8 cellular contexts compared by ENCODE assay signal in genomic region chr17:70144260-70144846, GRCh38. TPM values are rescaled to one million over a fixed set of nuclear protein-coding genes. Genes with fewer than 3 reads are reported as not detected.
DNase-seq lines count a peak whose midpoint lies in the region; ATAC-seq, FAIRE-seq and TF ChIP-seq lines count a peak whose summit lies in the region.

No MANE protein-coding gene starts in this region.

- H3K27ac Mint-ChIP-seq in T-helper 17 cell = no peak overlapping the region

- H3K27me3 ChIP-seq in left ventricle myocardium inferior (ENCODE audit: low read depth) (no peaks in the 10 kb centered on the region), RWPE2 (ENCODE audit: insufficient read depth, poor library complexity, severe bottlenecking) (no peaks in the 10 kb centered on the region)

- TF ChIP-seq CTCF in left ventricle myocardium inferior (IDR thresholded peaks at IDR 0.05; ENCODE audit: borderline replicate concordance) = peak; percentile 77
- peak; percentile 87 for TF ChIP-seq CTCF in RWPE2 (IDR thresholded peaks at IDR 0.05; ENCODE audit: poor library complexity, severe bottlenecking)

- H3K36me3 ChIP-seq in left ventricle myocardium inferior (no peaks in the 10 kb centered on the region), RWPE2 (ENCODE audit: low read depth) (no peaks in the 10 kb centered on the region)

- ATAC-seq in left cardiac atrium = no peak
- no peak for ATAC-seq in RWPE2 (ENCODE audit: low read depth)
- ATAC-seq in T-helper 17 cell = no peak
- no peak for ATAC-seq in HG03196 (IDR thresholded peaks at IDR 0.05; ENCODE audit: unreplicated experiment)

- H3K4me1 ChIP-seq in left ventricle myocardium inferior (no peaks in the 10 kb centered on the region), RWPE2 (ENCODE audit: insufficient read depth, poor library complexity, severe bottlenecking) (no peaks in the 10 kb centered on the region)

- CTCF ChIA-PET in HEK293T (lab: Yijun Ruan, JAX) = interaction anchor here (0.7 to 1.4 kb wide), 4 partner anchors 21 to 537 kb away, joined by 3 to 5 read pairs (median 4); no protein-coding TSS in a partner anchor

- H3K9me3 ChIP-seq in left ventricle myocardium inferior (replicated peaks) (no peaks in the 10 kb centered on the region), RWPE2 (ENCODE audit: severe bottlenecking) (no peaks in the 10 kb centered on the region), T-helper 17 cell (ENCODE audit: control insufficient read depth, low read length, poor library complexity, severe bottlenecking) (no peaks in the 10 kb centered on the region)

- H3K27ac ChIP-seq in left ventricle myocardium inferior (replicated peaks) (no peak overlapping the region), RWPE2 (ENCODE audit: poor library complexity, severe bottlenecking) (no peak overlapping the region)

- intact Hi-C loops in left ventricle myocardium inferior (cut with micrococcal nuclease) = loop anchor here (10.0 kb wide), 2 partner anchors 540 to 570 kb away; no protein-coding TSS in a partner anchor
- intact Hi-C loops in left cardiac atrium (cut with DNase I) = loop anchor here (2.0 to 10.0 kb wide), 3 partner anchors 538 to 576 kb away; no protein-coding TSS in a partner anchor

- H3K27me3 Mint-ChIP-seq in T-helper 17 cell = peaks cover 37% of the 10 kb centered on the region

- no peak overlapping the region for H3K4me3 Mint-ChIP-seq in T-helper 17 cell

- H3K4me3 ChIP-seq in left ventricle myocardium inferior (no peak overlapping the region), RWPE2 (ENCODE audit: severe bottlenecking) (no peak overlapping the region)

- peaks cover 3% of the 10 kb centered on the region for H3K4me1 Mint-ChIP-seq in T-helper 17 cell

- H3K36me3 Mint-ChIP-seq in T-helper 17 cell (ENCODE audit: low read depth) = no peaks in the 10 kb centered on the region

- peak; percentile 59 for FAIRE-seq in urothelium cell line (lab: Jason Lieb, UNC)

- DNase-seq in left ventricle myocardium inferior (no peak), left cardiac atrium (no peak), RWPE2 (ENCODE audit: low spot score) (no peak), glomerular visceral epithelial cell (ENCODE audit: extremely low spot score) (peak; percentile 20), urothelium cell line (ENCODE audit: low spot score) (peak; percentile 35), HEK293T (ENCODE audit: extremely low spot score) (no peak), T-helper 17 cell (no peak)

- POLR2A ChIA-PET in HEK293T (lab: Yijun Ruan, JAX) = no interaction called here

TF ChIP-seq in HEK293T, 16 proteins besides CTCF, POLR2A, EP300 and RAD21:
- TF ChIP-seq LEF1 (IDR thresholded peaks at IDR 0.05; ENCODE audit: borderline replicate concordance) (no peak), HDGF (IDR thresholded peaks at IDR 0.05; ENCODE audit: borderline replicate concordance) (no peak), CTBP1 (IDR thresholded peaks at IDR 0.05; ENCODE audit: borderline replicate concordance) (no peak), FOXA1 (IDR thresholded peaks at IDR 0.05) (no peak), ZNF384 (IDR thresholded peaks at IDR 0.05) (no peak), ARNT (IDR thresholded peaks at IDR 0.05) (no peak), SUZ12 (IDR thresholded peaks at IDR 0.05) (no peak), TARDBP (IDR thresholded peaks at IDR 0.05) (no peak), L3MBTL2 (conservative IDR thresholded peaks at IDR 0.05) (no peak), FOXM1 (IDR thresholded peaks at IDR 0.05; ENCODE audit: borderline replicate concordance) (no peak), BHLHE40 (IDR thresholded peaks at IDR 0.05; ENCODE audit: borderline replicate concordance) (no peak)
- TF ChIP-seq, protein P1, sequence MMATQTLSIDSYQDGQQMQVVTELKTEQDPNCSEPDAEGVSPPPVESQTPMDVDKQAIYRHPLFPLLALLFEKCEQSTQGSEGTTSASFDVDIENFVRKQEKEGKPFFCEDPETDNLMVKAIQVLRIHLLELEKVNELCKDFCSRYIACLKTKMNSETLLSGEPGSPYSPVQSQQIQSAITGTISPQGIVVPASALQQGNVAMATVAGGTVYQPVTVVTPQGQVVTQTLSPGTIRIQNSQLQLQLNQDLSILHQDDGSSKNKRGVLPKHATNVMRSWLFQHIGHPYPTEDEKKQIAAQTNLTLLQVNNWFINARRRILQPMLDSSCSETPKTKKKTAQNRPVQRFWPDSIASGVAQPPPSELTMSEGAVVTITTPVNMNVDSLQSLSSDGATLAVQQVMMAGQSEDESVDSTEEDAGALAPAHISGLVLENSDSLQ (IDR thresholded peaks at IDR 0.05) = no peak

RNA-seq across cellular contexts. Expression of gene KCNJ2, which starts 25.0 kb away (rescaled TPM):
- total RNA-seq in left ventricle myocardium inferior (44.8 TPM), left cardiac atrium (1 to 10 TPM; 4.8 to 5.7 TPM), T-helper 17 cell (under 1 TPM in 1 of 2 donors, not detected in 1; 0.07 TPM)

Comparison
In these comparisons a context has a peak if more than half of its experiments do, and no peak if none do; other contexts are left out.
1. DNase-seq: peak in glomerular visceral epithelial cell (single experiment) and urothelium cell line (single experiment); none in left ventricle myocardium inferior (single experiment), left cardiac atrium (single experiment), RWPE2 (single experiment), HEK293T (single experiment) and T-helper 17 cell (0 of 3).
2. RNA of gene KCNJ2, which starts 25.0 kb away (total RNA-seq): 44.8 TPM in left ventricle myocardium inferior (single experiment) and 4.8 to 5.7 TPM in left cardiac atrium; 0.07 TPM in T-helper 17 cell; every median in the first group is over 4 times any median in the second.